Comparison of ENCODE assay signal across 8 cellular contexts in the genomic region with DNA sequence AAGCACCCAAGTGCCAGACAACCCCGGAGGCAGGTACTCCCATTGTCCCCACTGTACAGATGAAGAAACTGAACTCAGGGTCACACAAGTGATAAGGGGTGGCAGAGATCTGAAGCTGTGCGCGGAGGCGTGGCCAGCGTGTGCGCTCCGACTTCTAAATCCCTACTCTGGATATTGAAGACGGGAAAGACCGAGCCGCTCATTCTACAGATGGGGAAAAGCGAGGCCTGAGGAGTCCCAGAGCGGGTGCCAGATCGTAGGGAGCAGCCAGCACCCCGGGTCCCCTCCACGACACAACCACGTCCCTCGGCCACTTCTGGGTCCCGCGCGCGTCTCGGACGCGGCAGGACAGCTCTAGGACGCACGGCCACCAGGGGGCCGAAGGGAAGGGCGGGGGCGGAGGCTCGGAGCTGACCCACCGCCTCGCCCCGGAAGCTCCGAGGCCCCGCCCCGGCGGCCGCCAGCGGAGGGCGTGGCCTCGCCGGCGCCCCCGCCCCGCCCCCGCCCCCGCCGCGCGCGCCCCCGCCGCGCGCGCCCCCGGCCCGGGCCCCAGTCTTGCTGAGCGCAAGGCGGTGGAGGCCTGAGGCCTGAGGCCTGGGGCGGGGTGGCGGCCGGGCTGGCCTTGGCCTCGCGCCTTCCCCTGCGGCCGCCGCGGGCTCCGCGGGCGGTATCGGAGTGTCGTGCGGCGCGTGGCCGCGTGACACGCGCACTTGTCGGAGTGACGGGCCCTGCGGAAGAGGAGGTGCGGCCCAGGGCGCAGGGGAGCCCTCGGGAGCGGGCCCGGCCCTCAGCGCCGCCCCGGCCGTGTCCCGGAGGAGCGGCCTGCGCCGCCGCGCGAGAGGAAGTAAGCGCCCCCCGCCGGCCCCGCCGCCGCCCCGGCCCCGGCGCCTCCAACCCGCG. TPM values are rescaled to one million over a fixed set of nuclear protein-coding genes. Genes with fewer than 3 reads are reported as not detected.
DNase-seq lines count a peak whose midpoint lies in the region; ATAC-seq and TF ChIP-seq lines count a peak whose summit lies in the region.

H6PD (plus strand) TSS at position 552 of the 900 bp plus-strand sequence. CDS start 10,161 bp downstream, outside the sequence.

- H3K36me3 ChIP-seq in GM23248 (ENCODE audit: low read depth) (no peaks in the 10 kb centered on the region), right atrium auricular region (no peaks in the 10 kb centered on the region), rectal smooth muscle tissue (ENCODE audit: control insufficient read depth, insufficient read depth, low read length) (no peaks in the 10 kb centered on the region), vagina (no peaks in the 10 kb centered on the region)

- H3K9me3 ChIP-seq in GM23248 (ENCODE audit: low read depth) (no peaks in the 10 kb centered on the region), T-helper 17 cell (ENCODE audit: control insufficient read depth, low read length, poor library complexity, severe bottlenecking) (no peaks in the 10 kb centered on the region), right atrium auricular region (no peaks in the 10 kb centered on the region), vagina (no peaks in the 10 kb centered on the region)

- H3K27ac ChIP-seq in GM23248 (peak within 1 kb of the TSS; percentile 87), right atrium auricular region (peak within 1 kb of the TSS; percentile 93 to 97), rectal smooth muscle tissue (ENCODE audit: low read depth, low read length) (peak within 1 kb of the TSS; percentile 96), vagina (peak within 1 kb of the TSS; percentile 94)

- H3K4me3 ChIP-seq in GM23248 (peak within 1 kb of the TSS; percentile 78), right atrium auricular region (peak within 1 kb of the TSS; percentile 58 to 63), rectal smooth muscle tissue (ENCODE audit: low read length) (peak within 1 kb of the TSS; percentile 96), vagina (peak within 1 kb of the TSS; percentile 65 to 74)

- intact Hi-C loops in vagina (cut with DNase I): no loop called here

- TF ChIP-seq CTCF in GM10248 (IDR thresholded peaks at IDR 0.05; ENCODE audit: control extremely low read depth, extremely low read depth, low read depth, missing control alignments) (peak; percentile 83), LNCAP (IDR thresholded peaks at IDR 0.05) (peak; percentile 59), right atrium auricular region (IDR thresholded peaks at IDR 0.05) (peak; percentile 38 to 73), vagina (IDR thresholded peaks at IDR 0.05) (peak; percentile 20 to 87 (median 66))

- no peaks in the 10 kb centered on the region for H3K36me3 Mint-ChIP-seq in T-helper 17 cell (ENCODE audit: low read depth)

- H2AFZ ChIP-seq in GM23248: peak within 1 kb of the TSS; percentile 73

- peak; percentile 99 for DNase-seq in GM10248 (ENCODE audit: extremely low spot score)
- DNase-seq in GM23248: peak; percentile 93
- peak; percentile 55 to 75 (median 70) for DNase-seq in T-helper 17 cell
- DNase-seq in amygdala (lab: John Stamatoyannopoulos, UW): peak in 47 of 56 donors; percentile 17 to 87 (median 63)
- peak; percentile 86 for DNase-seq in right atrium auricular region (ENCODE audit: low spot score)
- no peak for DNase-seq in vagina (ENCODE audit: extremely low spot score in 2 of 2)

- peak in 1 of 2 donors; percentile 71 for TF ChIP-seq POLR2A in vagina (IDR thresholded peaks at IDR 0.05)

- H3K4me1 ChIP-seq in GM23248 (ENCODE audit: insufficient read depth): peaks cover 36% of the 10 kb centered on the region
- peaks cover 0 to 55% of the 10 kb centered on the region in 2 donors for H3K4me1 ChIP-seq in right atrium auricular region
- peaks cover 15% of the 10 kb centered on the region for H3K4me1 ChIP-seq in rectal smooth muscle tissue (ENCODE audit: control insufficient read depth, insufficient read depth, low read length)
- peaks cover 61% of the 10 kb centered on the region for H3K4me1 ChIP-seq in vagina

- WGBS in GM23248 (ENCODE audit: low coverage in 1 of 2, low lambda C conversion rate in 2 of 2, missing lambda C conversion rate in 2 of 2), 2 experiments: 0 to 1% methylated on average over 30 to 62 of the region's 111 CpGs

- POLR2A ChIA-PET in GM10248 (lab: Yijun Ruan, JAX): interaction anchor here (0.5 to 0.6 kb wide), 3 partner anchors 72 to 1312 kb away, joined by 3 to 6 read pairs (median 4); no protein-coding TSS in a partner anchor

- no peaks in the 10 kb centered on the region for H3K9me2 ChIP-seq in GM23248 (ENCODE audit: insufficient read depth)

- H3K4me1 Mint-ChIP-seq in T-helper 17 cell: peaks cover 25% of the 10 kb centered on the region

- H3K4me2 ChIP-seq in GM23248 (ENCODE audit: unreplicated experiment): peak within 1 kb of the TSS; percentile 89

- ATAC-seq in T-helper 17 cell: peak; percentile 84

- no peaks in the 10 kb centered on the region for H4K20me1 ChIP-seq in GM23248 (ENCODE audit: insufficient read depth)

- H3K79me2 ChIP-seq in GM23248 (ENCODE audit: insufficient read depth): peaks cover 38% of the 10 kb centered on the region

- CTCF ChIA-PET in GM10248 (lab: Yijun Ruan, JAX): interaction anchor here (0.7 to 4.3 kb wide), 33 partner anchors 9 to 385 kb away, joined by 3 to 17 read pairs (median 4); no protein-coding TSS in a partner anchor

- in situ Hi-C loops in GM23248 (cut with MboI): no loop called here

- H3K27me3 ChIP-seq in GM23248 (replicated peaks; ENCODE audit: insufficient read depth) (no peaks in the 10 kb centered on the region), right atrium auricular region (no peaks in the 10 kb centered on the region), rectal smooth muscle tissue (ENCODE audit: control insufficient read depth, insufficient read depth, low read length) (no peaks in the 10 kb centered on the region), vagina (no peaks in the 10 kb centered on the region)

- peak within 1 kb of the TSS; percentile 91 for H3K9ac ChIP-seq in GM23248
- H3K9ac ChIP-seq in rectal smooth muscle tissue (ENCODE audit: low read length): peak within 1 kb of the TSS; percentile 93

- peak within 1 kb of the TSS; percentile 87 for H3K27ac Mint-ChIP-seq in T-helper 17 cell

- peaks cover 23% of the 10 kb centered on the region; the same call in 1 of the 2 replicates for H3F3A ChIP-seq in GM23248 (ENCODE audit: insufficient read depth)

- H3K27me3 Mint-ChIP-seq in T-helper 17 cell: no peaks in the 10 kb centered on the region

- H3K4me3 Mint-ChIP-seq in T-helper 17 cell: peak within 1 kb of the TSS; percentile 97

RNA-seq across cellular contexts. Expression of gene H6PD, which starts in this region (rescaled TPM):
- 29.6 and 31.4 TPM in 2 replicates for total RNA-seq in GM23248 (2014; rRNA removed; shearing (Covaris generic))
- polyA plus RNA-seq in GM23248 (2016; fragmentation: Nextera tagmentation; extraction: Ambion mirVana): 14.5 and 16.1 TPM in 2 replicates
- total RNA-seq in T-helper 17 cell (10 to 100 TPM; 16.1 to 19.2 TPM), right atrium auricular region (10 to 100 TPM; 35.0 to 41.0 TPM), vagina (65.1 TPM)

Comparison
In these comparisons a context has a peak if more than half of its experiments do, and no peak if none do; other contexts are left out.
1. DNase-seq: peak in GM10248 (single experiment), GM23248 (single experiment), T-helper 17 cell (3 of 3), amygdala (47 of 56) and right atrium auricular region (single experiment); none in vagina (0 of 2).
2. Peak in every context shown above with its lines, with median percentiles within 50 percentile points of each other: CTCF ChIP-seq, H3K27ac ChIP-seq and H3K4me3 ChIP-seq.